Comparison of ENCODE assay signal across 8 cellular contexts in genomic region chr9:128420060-128420650, GRCh38. TPM values are rescaled to one million over a fixed set of nuclear protein-coding genes. Genes with fewer than 3 reads are reported as not detected.
DNase-seq lines count a peak whose midpoint lies in the region; ATAC-seq and TF ChIP-seq lines count a peak whose summit lies in the region.

No MANE protein-coding gene starts in this region.

- no peak overlapping the region for H3K27ac Mint-ChIP-seq in activated B cell treated with CpG ODN at 0.5 μM for 24 hours

- CTCF ChIA-PET in activated B cell treated with CpG ODN at 0.5 μM for 24 hours (lab: Charles Lee) = interaction anchor here (0.6 to 2.5 kb wide), 8 partner anchors 9 to 126 kb away, joined by 3 to 20 read pairs (median 4); partner anchors contain the start of gene URM1

- peaks cover 19% of the 10 kb centered on the region for H3K27me3 Mint-ChIP-seq in activated B cell treated with CpG ODN at 0.5 μM for 24 hours

- H3K4me1 Mint-ChIP-seq in activated B cell treated with CpG ODN at 0.5 μM for 24 hours = peaks cover 8% of the 10 kb centered on the region

- H3K27me3 ChIP-seq in kidney epithelial cell (ENCODE audit: control insufficient read depth, insufficient read depth, low read length) = peaks cover 6% of the 10 kb centered on the region

- H3K4me3 ChIP-seq in kidney epithelial cell (ENCODE audit: low read depth, low read length) = peak overlapping the region; percentile 78

- POLR2A ChIA-PET in activated B cell treated with CpG ODN at 0.5 μM for 24 hours (lab: Charles Lee) = interaction anchor here (0.6 to 1.5 kb wide), 7 partner anchors 14 to 1572 kb away, joined by 3 to 6 read pairs (median 4); partner anchors contain the start of genes GLE1, ODF2, SPOUT1 and URM1

- no peaks in the 10 kb centered on the region for H3K36me3 Mint-ChIP-seq in activated B cell treated with CpG ODN at 0.5 μM for 24 hours (ENCODE audit: low read depth)

- peak overlapping the region; percentile 75 for H3K4me3 Mint-ChIP-seq in activated B cell treated with CpG ODN at 0.5 μM for 24 hours

- DNase-seq in NCI-H1092 (lab: John Stamatoyannopoulos, UW) = peak; percentile 51
- peak; percentile 81 for DNase-seq in activated B cell treated with CpG ODN at 0.5 μM for 24 hours
- DNase-seq in caudate nucleus (lab: John Stamatoyannopoulos, UW) = peak in 37 of 61 donors; percentile 17 to 72 (median 41)
- DNase-seq in kidney epithelial cell (ENCODE audit: low read depth) = no peak
- peak; percentile 24 to 61 for DNase-seq in stimulated activated CD4-positive, alpha-beta T cell treated with anti-CD3 and anti-CD28 coated beads, Interleukin-15, amount 100 ng/mL, for 48 hours (ENCODE audit: low read depth in 2 of 2)
- no peak for DNase-seq in SHP77 treated with DMSO at 0.1 percent for 48 hours (lab: John Stamatoyannopoulos, UW)

- H3K9me3 Mint-ChIP-seq in activated B cell treated with CpG ODN at 0.5 μM for 24 hours = no peaks in the 10 kb centered on the region

- H3K36me3 ChIP-seq in kidney epithelial cell (ENCODE audit: control insufficient read depth, insufficient read depth, low read length) = no peaks in the 10 kb centered on the region

- ATAC-seq in HG02571 (IDR thresholded peaks at IDR 0.05; ENCODE audit: unreplicated experiment) (peak; percentile 72), activated B cell treated with CpG ODN at 0.5 μM for 24 hours (ENCODE audit: low read depth) (peak; percentile 89)

- TF ChIP-seq CTCF in GM12873 (IDR thresholded peaks at IDR 0.05; ENCODE audit: insufficient read depth, low read depth, low read length, missing control alignments) (peak; percentile 80), activated B cell treated with CpG ODN at 0.5 μM for 24 hours (IDR thresholded peaks at IDR 0.05) (no peak), kidney epithelial cell (IDR thresholded peaks at IDR 0.05; ENCODE audit: insufficient read depth, low read length, poor library complexity, severe bottlenecking) (peak; percentile 40)

- H3K27ac ChIP-seq in caudate nucleus (ENCODE audit: low read depth, low read length) = peak overlapping the region; percentile 58

- intact Hi-C loops in activated B cell treated with CpG ODN at 0.5 μM for 24 hours (cut with micrococcal nuclease) = loop anchor here (1.0 to 2.0 kb wide), 5 partner anchors 19 to 132 kb away; partner anchors contain the start of genes COQ4, ODF2, SPTAN1 and TRUB2

RNA-seq across cellular contexts. Expression of gene CERCAM, which starts 0.5 kb away (rescaled TPM):
- total RNA-seq in activated B cell treated with CpG ODN at 0.5 μM for 24 hours (1.7 TPM in 2 replicates), kidney epithelial cell (105 and 114 TPM in 2 replicates)

RNA-seq across cellular contexts. Expression of gene ODF2, which starts 35.7 kb away (rescaled TPM):
- 41.2 and 45.7 TPM in 2 replicates for total RNA-seq in activated B cell treated with CpG ODN at 0.5 μM for 24 hours
- 24.9 TPM in 2 replicates for total RNA-seq in kidney epithelial cell

RNA-seq across cellular contexts. Expression of gene URM1, which starts 49.0 kb away (rescaled TPM):
- 55.8 and 65.1 TPM in 2 replicates for total RNA-seq in activated B cell treated with CpG ODN at 0.5 μM for 24 hours
- 47.3 and 49.9 TPM in 2 replicates for total RNA-seq in kidney epithelial cell

Comparison
In these comparisons a context has a peak if more than half of its experiments do, and no peak if none do; other contexts are left out.
1. DNase-seq: peak in NCI-H1092 (single experiment), activated B cell treated with CpG ODN at 0.5 μM for 24 hours (single experiment), caudate nucleus (37 of 61) and stimulated activated CD4-positive, alpha-beta T cell treated with anti-CD3 and anti-CD28 coated beads, Interleukin-15, amount 100 ng/mL, for 48 hours (2 of 2); none in kidney epithelial cell (single experiment) and SHP77 treated with DMSO at 0.1 percent for 48 hours (single experiment).
2. RNA of gene CERCAM, which starts 0.5 kb away (total RNA-seq): 105 to 114 TPM in kidney epithelial cell; 1.7 TPM in activated B cell treated with CpG ODN at 0.5 μM for 24 hours; every median in the first group is over 10 times any median in the second.